In the genomic region with DNA sequence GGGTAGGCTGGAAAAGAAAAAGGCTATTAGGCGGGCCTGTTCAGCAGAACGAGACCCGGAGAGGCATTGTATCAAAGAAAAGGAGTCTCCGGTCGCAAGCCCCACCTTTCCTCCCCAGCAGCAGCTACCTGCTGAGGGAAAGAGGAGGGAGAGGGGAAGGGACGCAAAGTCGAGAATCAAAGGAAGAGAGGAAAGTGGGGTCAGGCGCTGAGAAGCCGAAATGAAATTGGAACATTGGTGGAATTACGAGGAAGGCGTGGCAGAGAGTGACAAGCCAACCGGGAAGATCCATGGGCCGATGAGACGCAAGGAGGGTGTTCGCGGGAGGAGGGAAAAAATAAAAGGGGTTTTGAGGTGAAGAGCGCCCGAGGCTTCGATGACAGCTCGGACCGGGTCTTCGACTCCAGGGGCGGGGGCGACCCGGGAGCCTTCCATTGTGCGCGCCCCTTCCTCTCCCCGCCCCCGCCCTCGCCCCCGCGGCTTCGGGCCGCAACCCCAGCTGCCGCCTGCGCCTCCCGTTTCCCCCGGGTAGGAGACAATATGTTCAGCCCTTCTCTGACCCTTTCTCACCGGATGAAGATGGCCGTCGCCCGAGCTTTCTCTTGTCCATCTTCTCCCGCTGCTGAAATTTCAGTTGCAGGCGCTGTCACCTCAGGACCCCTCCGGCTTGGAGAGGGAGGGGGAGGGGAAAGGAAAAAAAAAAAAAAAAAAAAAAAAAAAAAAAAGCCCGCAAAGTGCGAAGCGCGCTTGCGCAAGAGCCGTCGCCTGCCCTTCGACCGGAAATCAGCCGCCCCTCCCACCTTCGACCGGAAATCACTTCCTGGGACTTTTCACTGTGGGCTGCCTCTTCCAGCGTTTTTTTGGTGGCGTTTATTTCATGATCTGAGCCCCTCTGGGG, we compare ENCODE assay signal across 8 cellular contexts. TPM values are rescaled to one million over a fixed set of nuclear protein-coding genes. Genes with fewer than 3 reads are reported as not detected.
DNase-seq lines count a peak whose midpoint lies in the region; ATAC-seq and FAIRE-seq lines count a peak whose summit lies in the region.

A gene with protein sequence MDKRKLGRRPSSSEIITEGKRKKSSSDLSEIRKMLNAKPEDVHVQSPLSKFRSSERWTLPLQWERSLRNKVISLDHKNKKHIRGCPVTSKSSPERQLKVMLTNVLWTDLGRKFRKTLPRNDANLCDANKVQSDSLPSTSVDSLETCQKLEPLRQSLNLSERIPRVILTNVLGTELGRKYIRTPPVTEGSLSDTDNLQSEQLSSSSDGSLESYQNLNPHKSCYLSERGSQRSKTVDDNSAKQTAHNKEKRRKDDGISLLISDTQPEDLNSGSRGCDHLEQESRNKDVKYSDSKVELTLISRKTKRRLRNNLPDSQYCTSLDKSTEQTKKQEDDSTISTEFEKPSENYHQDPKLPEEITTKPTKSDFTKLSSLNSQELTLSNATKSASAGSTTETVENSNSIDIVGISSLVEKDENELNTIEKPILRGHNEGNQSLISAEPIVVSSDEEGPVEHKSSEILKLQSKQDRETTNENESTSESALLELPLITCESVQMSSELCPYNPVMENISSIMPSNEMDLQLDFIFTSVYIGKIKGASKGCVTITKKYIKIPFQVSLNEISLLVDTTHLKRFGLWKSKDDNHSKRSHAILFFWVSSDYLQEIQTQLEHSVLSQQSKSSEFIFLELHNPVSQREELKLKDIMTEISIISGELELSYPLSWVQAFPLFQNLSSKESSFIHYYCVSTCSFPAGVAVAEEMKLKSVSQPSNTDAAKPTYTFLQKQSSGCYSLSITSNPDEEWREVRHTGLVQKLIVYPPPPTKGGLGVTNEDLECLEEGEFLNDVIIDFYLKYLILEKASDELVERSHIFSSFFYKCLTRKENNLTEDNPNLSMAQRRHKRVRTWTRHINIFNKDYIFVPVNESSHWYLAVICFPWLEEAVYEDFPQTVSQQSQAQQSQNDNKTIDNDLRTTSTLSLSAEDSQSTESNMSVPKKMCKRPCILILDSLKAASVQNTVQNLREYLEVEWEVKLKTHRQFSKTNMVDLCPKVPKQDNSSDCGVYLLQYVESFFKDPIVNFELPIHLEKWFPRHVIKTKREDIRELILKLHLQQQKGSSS (minus strand): TSS at position 692 of the 898 bp plus-strand sequence. CDS start 82 bp downstream, at position 610.

- ATAC-seq in HG02610 (IDR thresholded peaks at IDR 0.05; ENCODE audit: unreplicated experiment) (peak; percentile 53), T-helper 17 cell (peak; percentile 75), left ventricle myocardium superior (peak; percentile 92)

- H3K4me1 Mint-ChIP-seq in T-helper 17 cell: peaks cover 38% of the 10 kb centered on the region

- H3K27ac ChIP-seq in angular gyrus (ENCODE audit: low read depth, low read length): peak within 1 kb of the TSS; percentile 89

- H3K27ac Mint-ChIP-seq in T-helper 17 cell: peak within 1 kb of the TSS; percentile 100

- H3K36me3 Mint-ChIP-seq in T-helper 17 cell (ENCODE audit: low read depth): peaks cover 9% of the 10 kb centered on the region

- peak within 1 kb of the TSS; percentile 100 for H3K4me3 Mint-ChIP-seq in T-helper 17 cell

- intact Hi-C loops in left ventricle myocardium superior (cut with micrococcal nuclease): no loop called here

- H3K27me3 Mint-ChIP-seq in T-helper 17 cell: no peaks in the 10 kb centered on the region

- no peaks in the 10 kb centered on the region for H3K9me3 ChIP-seq in T-helper 17 cell (ENCODE audit: control insufficient read depth, low read length, poor library complexity, severe bottlenecking)

- DNase-seq in GM04504 (ENCODE audit: low read depth) (peak; percentile 70), NCI-H1436 treated with DMSO at 0.1 percent for 48 hours (lab: John Stamatoyannopoulos, UW) (peak; percentile 33), T-helper 17 cell (peak; percentile 54 to 70 (median 58)), left ventricle myocardium superior (peak; percentile 91), pulmonary artery endothelial cell (ENCODE audit: low read depth, low spot score) (peak; percentile 47), urothelium cell line (ENCODE audit: low spot score) (peak; percentile 96)

- FAIRE-seq in urothelium cell line (lab: Jason Lieb, UNC): peak; percentile 79

RNA-seq across cellular contexts. Expression of the gene that starts here (rescaled TPM):
- total RNA-seq in T-helper 17 cell (10 to 100 TPM; 39.0 to 48.3 TPM), left ventricle myocardium superior (12.2 TPM), pulmonary artery endothelial cell (8.0 and 16.6 TPM in 2 replicates)

Comparison
In these comparisons a context has a peak if more than half of its experiments do, and no peak if none do; other contexts are left out.
1. Peak in every context shown above with its lines: DNase-seq, ATAC-seq and H3K27ac ChIP-seq.
2. DNase-seq: peak in every context shown above with its lines; median percentile 96 in urothelium cell line; 91 in left ventricle myocardium superior; 70 in GM04504; 58 in T-helper 17 cell; 47 in pulmonary artery endothelial cell; 33 in NCI-H1436 treated with DMSO at 0.1 percent for 48 hours.